ENCODE assay signal across 35 cellular contexts in genomic region chr1:176285996-176286395, GRCh38.
"Had no signal": no experiment of that assay in that cellular context is flagged by ENCODE, and none has a peak within 500 bp of the region (broad histone marks: within the 10 kb centered on the region; RNA-seq: fewer than 3 reads in every experiment).

No MANE protein-coding gene starts in this region.

- H3K36me3 ChIP-seq: MG63 had no signal

- DNase-seq: Kasumi-1, MG63, MM.1S, MV-4-11, NCI-H1048, NCI-H1092, NCI-H1092 treated with DMSO at 0.1 percent for 48 hours, NCI-H1105, NCI-H1105 treated with DMSO at 0.1 percent for 48 hours, NCI-H1417, NCI-H1417 treated with DMSO at 0.1 percent for 48 hours, NCI-H1436, NCI-H1436 treated with DMSO at 0.1 percent for 48 hours, NCI-H146, NCI-H1694, NCI-H1694 treated with DMSO at 0.1 percent for 48 hours, NCI-H187, NCI-H187 treated with DMSO at 0.1 percent for 48 hours, NCI-H1930, NCI-H2029, NCI-H2029 treated with DMSO at 0.1 percent for 48 hours, NCI-H2081, NCI-H2081 treated with DMSO at 0.1 percent for 48 hours, NCI-H2107, NCI-H2171, NCI-H2171 treated with DMSO at 0.1 percent for 48 hours, NCI-H2227 treated with DMSO at 0.1 percent for 48 hours, NCI-H226, NCI-H345, NCI-H446, NCI-H446 treated with DMSO at 0.1 percent for 48 hours, NCI-H510A, NCI-H510A treated with DMSO at 0.1 percent for 48 hours, NCI-H524, NCI-H524 treated with DMSO at 0.1 percent for 48 hours had no signal

- H3K4me3 ChIP-seq: MG63 had no signal

- H3K27me3 ChIP-seq: MG63 had no signal
